6 cellular contexts compared by ENCODE assay signal in the genomic region with DNA sequence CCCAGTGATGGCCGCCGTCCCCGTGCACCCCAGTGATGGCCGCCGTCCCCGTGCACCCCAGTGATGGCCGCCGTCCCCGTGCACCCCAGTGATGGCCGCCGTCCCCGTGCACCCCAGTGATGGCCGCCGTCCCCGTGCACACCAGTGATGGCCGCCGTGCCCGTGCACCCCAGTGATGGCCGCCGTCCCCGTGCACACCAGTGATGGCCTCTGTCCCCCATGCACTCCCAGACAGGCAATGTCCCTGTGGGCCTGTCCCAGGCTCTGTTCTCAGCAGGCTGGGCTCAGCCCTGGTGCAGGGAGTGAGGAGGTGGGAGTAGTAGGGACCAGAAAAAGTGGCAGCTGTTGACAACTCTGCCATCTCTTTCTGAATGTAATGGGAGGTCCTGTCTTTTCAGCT. TPM values are rescaled to one million over a fixed set of nuclear protein-coding genes. Genes with fewer than 3 reads are reported as not detected.
DNase-seq lines count a peak whose midpoint lies in the region; ATAC-seq, FAIRE-seq and TF ChIP-seq lines count a peak whose summit lies in the region.
"Not testable (repeated sequence)": the region's sequence is repeated elsewhere in the genome, so short reads cannot be mapped to it uniquely, and the experiment has no call there.
"Had no signal": no experiment of that assay in that cellular context is flagged by ENCODE, and none has a peak within 500 bp of the region (broad histone marks: within the 10 kb centered on the region; RNA-seq: fewer than 3 reads in every experiment).

No MANE protein-coding gene starts in this region.

- H3K9ac ChIP-seq in K562 (ENCODE audit: insufficient read depth in 1 of 2, low read depth in 2 of 2, low read length in 2 of 2); kidney (ENCODE audit: low read length in 2 of 2): not testable (repeated sequence)

- POLR2A ChIA-PET in GM10248 (lab: Yijun Ruan, JAX); K562 (lab: Yijun Ruan, JAX): not testable (repeated sequence)

- not testable (repeated sequence) for BruUV-seq in K562 (replicated peaks; lab: Mats Ljungman, UMichigan)

- TF ChIP-seq POLR2A in K562 (conservative IDR thresholded peaks at IDR 0.05): not testable (repeated sequence)

- not testable (repeated sequence) for H3K79me2 ChIP-seq in K562 (ENCODE audit: control insufficient read depth, insufficient read depth, low read length)

- not testable (repeated sequence) for H3K4me3 Mint-ChIP-seq in osteocyte (ENCODE audit: unreplicated experiment)

- DNase-seq in GM10248 (ENCODE audit: extremely low spot score): peak; percentile 10
- DNase-seq in H7: peak; percentile 30
- DNase-seq in K562 (ENCODE audit: extremely low read depth in 1 of 4, low spot score in 3 of 4): not testable (repeated sequence)
- peak; percentile 49 for DNase-seq in kidney
- peak; percentile 56 for DNase-seq in osteocyte (ENCODE audit: extremely low spot score, unreplicated experiment)

- not testable (repeated sequence) for H2AFZ ChIP-seq in K562 (ENCODE audit: low read depth, low read length)

- peaks cover 25% of the 10 kb centered on the region for H4K20me1 ChIP-seq in K562 (replicated peaks; ENCODE audit: control insufficient read depth, insufficient read depth, low read length)

- H3K36me3 Mint-ChIP-seq in osteocyte (ENCODE audit: unreplicated experiment): peaks cover 15% of the 10 kb centered on the region

- not testable (repeated sequence) for H3K9me3 Mint-ChIP-seq in osteocyte (ENCODE audit: unreplicated experiment)

- not testable (repeated sequence) for FAIRE-seq in K562 (lab: Jason Lieb, UNC); kidney (lab: Jason Lieb, UNC)

- not testable (repeated sequence) for H3K27me3 Mint-ChIP-seq in osteocyte (ENCODE audit: unreplicated experiment)

- not testable (repeated sequence) for H3K9me3 ChIP-seq in K562 (replicated peaks; ENCODE audit: control insufficient read depth, insufficient read depth, low read depth, low read length); kidney (ENCODE audit: control insufficient read depth in 1 of 2, low read length in 2 of 2)

- not testable (repeated sequence) for H3K27ac Mint-ChIP-seq in osteocyte (ENCODE audit: unreplicated experiment)

- not testable (repeated sequence) for TF ChIP-seq RAD21 in K562 (CRISPR knock-in tag; conservative IDR thresholded peaks at IDR 0.05 in 1 of 2, IDR thresholded peaks at IDR 0.05 in 1 of 2)

- H3K27me3 ChIP-seq in H7 (ENCODE audit: control insufficient read depth, insufficient read depth, low read length); K562 (ENCODE audit: control insufficient read depth in 2 of 2, insufficient read depth in 2 of 2, low read length in 2 of 2): not testable (repeated sequence)

- not testable (repeated sequence) for TF ChIP-seq CTCF in GM10248 (IDR thresholded peaks at IDR 0.05; ENCODE audit: control extremely low read depth, extremely low read depth, low read depth, missing control alignments); K562 (IDR thresholded peaks at IDR 0.05 in 2 of 3, conservative IDR thresholded peaks at IDR 0.05 in 1 of 3; ENCODE audit: insufficient read depth in 2 of 3, low read depth in 1 of 3, low read length in 3 of 3); kidney (IDR thresholded peaks at IDR 0.05; ENCODE audit: borderline replicate concordance, extremely low read depth, insufficient read depth); osteocyte (IDR thresholded peaks at IDR 0.05)

- H3K4me1 ChIP-seq in K562 (replicated peaks in 1 of 2; ENCODE audit: control insufficient read depth in 2 of 2, insufficient read depth in 2 of 2, low read length in 2 of 2): not testable (repeated sequence)
- H3K4me1 ChIP-seq in kidney (ENCODE audit: control insufficient read depth in 1 of 2, insufficient read depth in 1 of 2, low read depth in 1 of 2, low read length in 2 of 2): peaks cover 0 to 14% of the 10 kb centered on the region in 2 donors

- H3K9me1 ChIP-seq in K562 (ENCODE audit: control insufficient read depth, insufficient read depth, low read length): not testable (repeated sequence)

- CTCF ChIA-PET in GM10248 (lab: Yijun Ruan, JAX); K562 (lab: Yijun Ruan, JAX; ENCODE audit: low intra/inter-chr PET ratio): not testable (repeated sequence)

- in situ Hi-C loops in K562 (cut with MboI): loop anchor here (5.0 kb wide), 1 partner anchor 122 kb away; no protein-coding TSS in a partner anchor

- not testable (repeated sequence) for H3K36me3 ChIP-seq in H7 (replicated peaks; ENCODE audit: control insufficient read depth, insufficient read depth, low read length)
- H3K36me3 ChIP-seq in K562 (ENCODE audit: control insufficient read depth, insufficient read depth, low read length) (peaks cover 85% of the 10 kb centered on the region; the same call in 2 of the 3 replicates), kidney (ENCODE audit: control insufficient read depth in 1 of 2, insufficient read depth in 2 of 2, low read length in 2 of 2) (peaks cover 8 to 16% of the 10 kb centered on the region in 2 donors)

- intact Hi-C loops in K562 (cut with micrococcal nuclease); kidney (cut with DNase I): not testable (repeated sequence)

- not testable (repeated sequence) for H3K27ac ChIP-seq in K562 (ENCODE audit: extremely low read depth, low read depth, low read length); kidney (ENCODE audit: low read depth in 2 of 2, low read length in 2 of 2)

- not testable (repeated sequence) for ATAC-seq in K562

- WGBS in K562 (ENCODE audit: insufficient coverage, low coverage, missing lambda C conversion rate): 100% methylated on average over 7 of the region's 21 CpGs

- not testable (repeated sequence) for TF ChIP-seq EP300 in K562 (IDR thresholded peaks at IDR 0.05; ENCODE audit: low read length)

- peaks cover 11% of the 10 kb centered on the region for H3K4me1 Mint-ChIP-seq in osteocyte (ENCODE audit: unreplicated experiment)

- not testable (repeated sequence) for H3K4me2 ChIP-seq in K562 (ENCODE audit: insufficient read depth, low read length)

- not testable (repeated sequence) for H3K4me3 ChIP-seq in H7 (ENCODE audit: insufficient read depth, low read depth, low read length); K562; kidney (ENCODE audit: low read length in 2 of 2)

TF ChIP-seq in K562, 482 proteins besides CTCF, POLR2A, EP300 and RAD21:
- TF ChIP-seq POLR2G (IDR thresholded peaks at IDR 0.05; ENCODE audit: low read depth, low read length): 0 out of 2 replicates have a peak, but pooled peaks have one; percentile 22

RNA-seq across cellular contexts. Expression of a gene that starts 11.7 kb away (rescaled TPM):
- 0.74 and 1.4 TPM in 2 replicates for total RNA-seq in H7 (2014; rRNA removed; shearing (Covaris generic))
- 2.8 and 5.5 TPM in 2 replicates for total RNA-seq in K562 (2011; cell fraction: chromatin; rRNA removed; ENCODE audit: low replicate concordance)
- 2.1 and 3.2 TPM in 2 replicates for total RNA-seq in K562 (2011; cell fraction: nucleolus; rRNA removed)
- total RNA-seq in K562 (2011; cell fraction: nucleoplasm; rRNA removed): 0.99 and 1.4 TPM in 2 replicates
- total RNA-seq in K562 (2014; rRNA removed) (0.82 and 1.1 TPM in 2 replicates), K562 (2014; rRNA removed; fragmentation: Illumina TruSeq; extraction: Trizol) (0.18 and 0.61 TPM in 2 replicates), K562 (2015; rRNA removed; fragmentation: Illumina TruSeq; extraction: Trizol) (1.2 TPM in 2 replicates), K562 (2021) (1.6 and 1.8 TPM in 2 replicates), kidney (1.7 TPM), osteocyte (54.9 and 55.8 TPM in 2 replicates)
- polyA plus RNA-seq in K562 (2011; rRNA removed) (0.68 and 1.3 TPM in 2 replicates), K562 (2014; fragmentation: Illumina TruSeq; extraction: Trizol) (0.43 and 0.72 TPM in 2 replicates), K562 (2014; fragmentation: Nextera tagmentation; extraction: Ambion mirVana) (under 1 TPM in 1 of 2 experiments, not detected in 1; 0.06 TPM), K562 (2014; rRNA removed) (0.89 and 1.8 TPM in 2 replicates), kidney (ENCODE audit: insufficient read depth, low read depth, low replicate concordance) (0.71 TPM)
- polyA plus RNA-seq in K562 (2011; cell fraction: cytosol; rRNA removed): 0.88 and 1.8 TPM in 2 replicates
- polyA plus RNA-seq in K562 (2011; cell fraction: nucleus; rRNA removed): 5.4 and 7.4 TPM in 2 replicates
- polyA plus RNA-seq in K562 (2012): 1.6 and 4.2 TPM in 2 replicates
- 0.15 and 0.91 TPM in 2 replicates for polyA minus RNA-seq in K562 (2011; rRNA and poly(A)+ RNA removed)
- polyA minus RNA-seq in K562 (2011; cell fraction: cytosol; rRNA and poly(A)+ RNA removed): 0.76 and 1.3 TPM in 2 replicates
- polyA minus RNA-seq in K562 (2011; cell fraction: nucleus; rRNA and poly(A)+ RNA removed): 2.3 and 2.9 TPM in 2 replicates
- polyA plus RNA-seq: CD8-positive, alpha-beta memory T cell had no signal

RNA-seq across cellular contexts. Expression of a gene that starts 38.4 kb away (rescaled TPM):
- 87.1 and 116 TPM in 2 replicates for total RNA-seq in H7 (2014; rRNA removed; shearing (Covaris generic))
- 308 and 309 TPM in 2 replicates for total RNA-seq in K562 (2011; cell fraction: chromatin; rRNA removed; ENCODE audit: low replicate concordance)
- 184 and 199 TPM in 2 replicates for total RNA-seq in K562 (2011; cell fraction: nucleolus; rRNA removed)
- total RNA-seq in K562 (2011; cell fraction: nucleoplasm; rRNA removed): 242 and 272 TPM in 2 replicates
- 197 and 226 TPM in 2 replicates for total RNA-seq in K562 (2014; rRNA removed)
- total RNA-seq in K562 (2014; rRNA removed; fragmentation: Illumina TruSeq; extraction: Trizol): 196 and 217 TPM in 2 replicates
- total RNA-seq in K562 (2015; rRNA removed; fragmentation: Illumina TruSeq; extraction: Trizol): 187 and 193 TPM in 2 replicates
- total RNA-seq in K562 (2021): 148 and 156 TPM in 2 replicates
- polyA plus RNA-seq in K562 (2011; rRNA removed): 350 and 487 TPM in 2 replicates
- polyA plus RNA-seq in K562 (2011; cell fraction: cytosol; rRNA removed): 426 and 451 TPM in 2 replicates
- polyA plus RNA-seq in K562 (2011; cell fraction: nucleus; rRNA removed): 307 and 341 TPM in 2 replicates
- polyA plus RNA-seq in K562 (2012): 174 and 212 TPM in 2 replicates
- polyA plus RNA-seq in K562 (2014; fragmentation: Illumina TruSeq; extraction: Trizol): 192 and 199 TPM in 2 replicates
- polyA plus RNA-seq in K562 (2014; fragmentation: Nextera tagmentation; extraction: Ambion mirVana): 10 to 100 TPM; 36.4 to 50.0 TPM
- polyA plus RNA-seq in K562 (2014; rRNA removed): 231 and 257 TPM in 2 replicates
- polyA minus RNA-seq in K562 (2011; rRNA and poly(A)+ RNA removed): 195 and 295 TPM in 2 replicates
- polyA minus RNA-seq in K562 (2011; cell fraction: cytosol; rRNA and poly(A)+ RNA removed): 84.1 and 88.1 TPM in 2 replicates
- polyA minus RNA-seq in K562 (2011; cell fraction: nucleus; rRNA and poly(A)+ RNA removed): 71.5 and 88.4 TPM in 2 replicates
- 89.6 TPM for total RNA-seq in kidney
- polyA plus RNA-seq in kidney (ENCODE audit: insufficient read depth, low read depth, low replicate concordance): 125 TPM
- total RNA-seq in osteocyte: 94.7 and 106 TPM in 2 replicates
